In genomic region chr10:121595806-121596667, GRCh38 we compare ENCODE assay signal across 1 cellular context.
TF ChIP-seq lines count a peak whose summit lies in the region.

No MANE protein-coding gene starts in this region.

TF ChIP-seq in HepG2, 621 proteins besides CTCF, POLR2A, EP300 and RAD21:
- no peak for TF ChIP-seq ZBED4 (CRISPR knock-in tag; IDR thresholded peaks at IDR 0.05; ENCODE audit: borderline replicate concordance)
- TF ChIP-seq ARID4A (CRISPR knock-in tag; IDR thresholded peaks at IDR 0.05; ENCODE audit: borderline replicate concordance), result 0 out of 2 replicates have a peak, but pooled peaks have one; percentile 8
TF ChIP-seq in HepG2: peak in this region for 1.
